9 cellular contexts compared by ENCODE assay signal in genomic region chr13:106373989-106374572, GRCh38.
DNase-seq lines count a peak whose midpoint lies in the region; ATAC-seq and TF ChIP-seq lines count a peak whose summit lies in the region.
"Had no signal": no experiment of that assay in that cellular context is flagged by ENCODE, and none has a peak within 500 bp of the region (broad histone marks: within the 10 kb centered on the region; RNA-seq: fewer than 3 reads in every experiment).

No MANE protein-coding gene starts in this region.

- H3K36me3 ChIP-seq in GM06990 (ENCODE audit: control insufficient read depth, insufficient read depth, low read length), result no peaks in the 10 kb centered on the region
- no peaks in the 10 kb centered on the region for H3K36me3 ChIP-seq in testis (ENCODE audit: low read depth, missing control alignments)
- no peaks in the 10 kb centered on the region for H3K36me3 ChIP-seq in left ventricle myocardium inferior
- H3K36me3 ChIP-seq: adrenal gland had no signal

- no peaks in the 10 kb centered on the region for H3K9me3 ChIP-seq in testis
- H3K9me3 ChIP-seq in left ventricle myocardium inferior (replicated peaks), result no peaks in the 10 kb centered on the region
- H3K9me3 ChIP-seq: adrenal gland had no signal

- 69 to 77% methylated on average over 4 of the region's 4 CpGs for WGBS in testis, 2 donors

- no peak overlapping the region for H3K4me3 ChIP-seq in GM06990 (replicated peaks; ENCODE audit: low read depth, low read length)
- H3K4me3 ChIP-seq in foreskin fibroblast (ENCODE audit: low read depth in 1 of 2, low read length in 2 of 2), result no peak overlapping the region
- no peak overlapping the region for H3K4me3 ChIP-seq in testis
- no peak overlapping the region for H3K4me3 ChIP-seq in left ventricle myocardium inferior
- H3K4me3 ChIP-seq: adrenal gland had no signal

- H3K27ac ChIP-seq in testis (no peak overlapping the region), left ventricle myocardium inferior (replicated peaks) (no peak overlapping the region)

- TF ChIP-seq CTCF in GM06990 (IDR thresholded peaks at IDR 0.05; ENCODE audit: insufficient read depth, low read length, poor library complexity, severe bottlenecking) (no peak), GM20000 (IDR thresholded peaks at IDR 0.05; ENCODE audit: extremely low read depth, missing control alignments) (no peak), foreskin fibroblast (IDR thresholded peaks at IDR 0.05; ENCODE audit: low read depth, low read length) (no peak), testis (IDR thresholded peaks at IDR 0.05) (no peak), left ventricle myocardium inferior (IDR thresholded peaks at IDR 0.05; ENCODE audit: borderline replicate concordance) (no peak)

- intact Hi-C loops in testis (cut with DNase I; ENCODE audit: low total_unique reads) (no loop called here), left ventricle myocardium inferior (cut with micrococcal nuclease) (no loop called here)

- DNase-seq in GM06990 (ENCODE audit: extremely low read depth, insufficient read length) (peak; percentile 24), GM20000 (ENCODE audit: low spot score) (peak; percentile 40), foreskin fibroblast (peak; percentile 48 to 69), NCI-H1436 (lab: John Stamatoyannopoulos, UW) (no peak), testis (no peak), left ventricle myocardium inferior (no peak), AG08396 (ENCODE audit: low spot score) (no peak)

- H3K4me1 ChIP-seq in testis (no peaks in the 10 kb centered on the region), left ventricle myocardium inferior (no peaks in the 10 kb centered on the region)

- no peak for TF ChIP-seq POLR2A in testis (IDR thresholded peaks at IDR 0.05)

- peak; percentile 78 for ATAC-seq in HG03442 (IDR thresholded peaks at IDR 0.05; ENCODE audit: unreplicated experiment)

- H3K27me3 ChIP-seq in GM06990 (replicated peaks; ENCODE audit: control insufficient read depth, insufficient read depth, low read length) (no peaks in the 10 kb centered on the region), testis (no peaks in the 10 kb centered on the region), left ventricle myocardium inferior (ENCODE audit: low read depth) (no peaks in the 10 kb centered on the region)
- H3K27me3 ChIP-seq: adrenal gland had no signal

Comparison
In these comparisons a context has a peak if more than half of its experiments do, and no peak if none do; other contexts are left out.
1. DNase-seq: peak in GM06990 (single experiment), GM20000 (single experiment) and foreskin fibroblast (2 of 2); none in NCI-H1436 (single experiment), testis (single experiment), left ventricle myocardium inferior (single experiment) and AG08396 (single experiment).